In genomic region chr18:54389143-54389505, GRCh38 we compare ENCODE assay signal across 12 cellular contexts. TPM values are rescaled to one million over a fixed set of nuclear protein-coding genes. Genes with fewer than 3 reads are reported as not detected.
A peak's percentile ranks its signal among the peaks of the same experiment; 100 is the strongest.
DNase-seq lines count a peak whose midpoint lies in the region; ATAC-seq, FAIRE-seq and TF ChIP-seq lines count a peak whose summit lies in the region.
"Had no signal": no experiment of that assay in that cellular context is flagged by ENCODE, and none has a peak within 500 bp of the region (broad histone marks: within the 10 kb centered on the region; RNA-seq: fewer than 3 reads in every experiment).

No MANE protein-coding gene starts in this region.

- H3K27me3 ChIP-seq in SJCRH30 (no peaks in the 10 kb centered on the region), neural progenitor cell (no peaks in the 10 kb centered on the region), HAP-1 (ENCODE audit: low read depth) (no peaks in the 10 kb centered on the region)
- H3K27me3 ChIP-seq: gastrocnemius medialis had no signal

- H3K4me3 ChIP-seq in SJCRH30 (no peak overlapping the region), neural progenitor cell (no peak overlapping the region), HAP-1 (no peak overlapping the region)
- H3K4me3 ChIP-seq: gastrocnemius medialis had no signal

- TF ChIP-seq CTCF in neural progenitor cell (IDR thresholded peaks at IDR 0.05), result no peak

- peaks cover 3% of the 10 kb centered on the region for H3K36me3 Mint-ChIP-seq in neural progenitor cell

- H3K4me3 Mint-ChIP-seq in neural progenitor cell, result no peak overlapping the region

- no peak for FAIRE-seq in HTR-8/SVneo (lab: Jason Lieb, UNC)

- H3K4me1 Mint-ChIP-seq in neural progenitor cell, result peaks cover 16% of the 10 kb centered on the region

- H3K36me3 ChIP-seq in SJCRH30 (no peaks in the 10 kb centered on the region), neural progenitor cell (peaks cover 4% of the 10 kb centered on the region), HAP-1 (replicated peaks) (no peaks in the 10 kb centered on the region)
- H3K36me3 ChIP-seq: gastrocnemius medialis had no signal

- H3K4me1 ChIP-seq in SJCRH30 (peaks cover 22% of the 10 kb centered on the region), neural progenitor cell (peaks cover 14% of the 10 kb centered on the region), HAP-1 (peaks cover 4% of the 10 kb centered on the region)
- H3K4me1 ChIP-seq: gastrocnemius medialis had no signal

- H4K20me1 ChIP-seq in neural progenitor cell (ENCODE audit: low read depth), result no peaks in the 10 kb centered on the region

- no peaks in the 10 kb centered on the region for H3K27me3 Mint-ChIP-seq in neural progenitor cell (ENCODE audit: insufficient read depth, low read depth)

- peaks cover 7% of the 10 kb centered on the region for H3K9me3 Mint-ChIP-seq in neural progenitor cell

- no peak overlapping the region for H3K4me2 ChIP-seq in neural progenitor cell

- no peak for DNase-seq in SJCRH30
- no peak for DNase-seq in neural progenitor cell (ENCODE audit: low spot score)
- no peak for DNase-seq in HUDEP-2 (lab: John Stamatoyannopoulos, UW; ENCODE audit: unreplicated experiment in 76 of 76)
- DNase-seq in HTR-8/SVneo (ENCODE audit: insufficient read length, low spot score), result no peak
- no peak for DNase-seq in HAP-1 (ENCODE audit: low spot score in 2 of 2)
- DNase-seq: activated T-cell treated with anti-CD3 and anti-CD28 coated beads for 4 hours, gastrocnemius medialis had no signal

- in situ Hi-C loops in HAP-1 (cut with MboI; ENCODE audit: low sequenced_read_pairs), result no loop called here

- H3K27ac Mint-ChIP-seq in neural progenitor cell, result no peak overlapping the region

- ATAC-seq in GM18909 (IDR thresholded peaks at IDR 0.05; ENCODE audit: poor library complexity, unreplicated experiment) (peak; percentile 6), HG02588 (IDR thresholded peaks at IDR 0.05; ENCODE audit: unreplicated experiment) (peak; percentile 5)
- ATAC-seq: gastrocnemius medialis, sciatic nerve had no signal

- no peaks in the 10 kb centered on the region for H3K79me2 ChIP-seq in neural progenitor cell (ENCODE audit: low read depth)

- no peak overlapping the region for H3K9ac ChIP-seq in neural progenitor cell

- peak overlapping the region; percentile 64 for H2AFZ ChIP-seq in neural progenitor cell (replicated peaks)

- H3K9me3 ChIP-seq in SJCRH30 (replicated peaks) (peaks cover 3% of the 10 kb centered on the region; the same call in 1 of the 2 replicates), neural progenitor cell (ENCODE audit: low read depth) (no peaks in the 10 kb centered on the region), HAP-1 (no peaks in the 10 kb centered on the region)
- H3K9me3 ChIP-seq: gastrocnemius medialis had no signal

- H3K27ac ChIP-seq in SJCRH30, result peak overlapping the region; percentile 75
- H3K27ac ChIP-seq in neural progenitor cell, result no peak overlapping the region
- H3K27ac ChIP-seq: gastrocnemius medialis had no signal

- peaks cover 19% of the 10 kb centered on the region for H3F3A ChIP-seq in neural progenitor cell (ENCODE audit: low read depth)

RNA-seq across cellular contexts. Expression of gene C18orf54, which starts 31.4 kb away (rescaled TPM):
- total RNA-seq in SJCRH30 (2014; rRNA removed; shearing (Covaris generic)), result 9.1 and 9.8 TPM in 2 replicates
- total RNA-seq in neural progenitor cell (ENCODE audit: low replicate concordance), result 21.5 and 40.1 TPM in 2 replicates

RNA-seq across cellular contexts. Expression of gene STARD6, which starts 31.5 kb away (rescaled TPM):
- total RNA-seq in SJCRH30 (2014; rRNA removed; shearing (Covaris generic)), result not detected in 2 replicates
- not detected in 2 replicates for total RNA-seq in neural progenitor cell (ENCODE audit: low replicate concordance)
- total RNA-seq: gastrocnemius medialis; left cardiac atrium; naive thymus-derived CD4-positive, alpha-beta T cell had no signal
